8 cellular contexts compared by ENCODE assay signal in the genomic region with DNA sequence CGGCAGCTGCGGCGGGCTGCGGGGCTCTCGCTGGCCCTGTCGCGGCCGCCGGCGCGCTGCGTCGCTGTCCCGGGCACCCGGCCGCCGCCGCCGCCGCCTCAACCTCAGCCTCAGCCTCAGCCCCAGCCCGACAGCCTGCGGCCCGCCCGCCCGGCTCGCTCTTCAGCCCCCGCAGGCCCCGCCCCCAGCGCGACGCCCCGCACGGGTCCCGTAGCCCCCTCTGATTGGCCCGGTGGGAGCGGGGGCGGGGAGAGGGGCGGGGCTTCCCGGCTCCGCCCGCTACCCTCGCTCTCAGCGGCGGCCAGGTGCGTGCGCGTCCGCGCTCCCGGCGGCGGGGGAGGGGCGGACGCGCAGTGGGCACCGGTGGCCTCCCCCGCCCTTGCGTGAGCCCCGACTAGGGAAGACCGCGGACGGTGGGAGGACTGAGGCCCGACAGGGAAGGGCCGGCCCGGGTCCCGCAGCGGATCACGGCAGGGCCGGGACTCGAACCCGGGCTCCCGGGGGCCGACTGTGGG. TPM values are rescaled to one million over a fixed set of nuclear protein-coding genes. Genes with fewer than 3 reads are reported as not detected.
DNase-seq lines count a peak whose midpoint lies in the region; ATAC-seq, FAIRE-seq and TF ChIP-seq lines count a peak whose summit lies in the region.

A gene with protein sequence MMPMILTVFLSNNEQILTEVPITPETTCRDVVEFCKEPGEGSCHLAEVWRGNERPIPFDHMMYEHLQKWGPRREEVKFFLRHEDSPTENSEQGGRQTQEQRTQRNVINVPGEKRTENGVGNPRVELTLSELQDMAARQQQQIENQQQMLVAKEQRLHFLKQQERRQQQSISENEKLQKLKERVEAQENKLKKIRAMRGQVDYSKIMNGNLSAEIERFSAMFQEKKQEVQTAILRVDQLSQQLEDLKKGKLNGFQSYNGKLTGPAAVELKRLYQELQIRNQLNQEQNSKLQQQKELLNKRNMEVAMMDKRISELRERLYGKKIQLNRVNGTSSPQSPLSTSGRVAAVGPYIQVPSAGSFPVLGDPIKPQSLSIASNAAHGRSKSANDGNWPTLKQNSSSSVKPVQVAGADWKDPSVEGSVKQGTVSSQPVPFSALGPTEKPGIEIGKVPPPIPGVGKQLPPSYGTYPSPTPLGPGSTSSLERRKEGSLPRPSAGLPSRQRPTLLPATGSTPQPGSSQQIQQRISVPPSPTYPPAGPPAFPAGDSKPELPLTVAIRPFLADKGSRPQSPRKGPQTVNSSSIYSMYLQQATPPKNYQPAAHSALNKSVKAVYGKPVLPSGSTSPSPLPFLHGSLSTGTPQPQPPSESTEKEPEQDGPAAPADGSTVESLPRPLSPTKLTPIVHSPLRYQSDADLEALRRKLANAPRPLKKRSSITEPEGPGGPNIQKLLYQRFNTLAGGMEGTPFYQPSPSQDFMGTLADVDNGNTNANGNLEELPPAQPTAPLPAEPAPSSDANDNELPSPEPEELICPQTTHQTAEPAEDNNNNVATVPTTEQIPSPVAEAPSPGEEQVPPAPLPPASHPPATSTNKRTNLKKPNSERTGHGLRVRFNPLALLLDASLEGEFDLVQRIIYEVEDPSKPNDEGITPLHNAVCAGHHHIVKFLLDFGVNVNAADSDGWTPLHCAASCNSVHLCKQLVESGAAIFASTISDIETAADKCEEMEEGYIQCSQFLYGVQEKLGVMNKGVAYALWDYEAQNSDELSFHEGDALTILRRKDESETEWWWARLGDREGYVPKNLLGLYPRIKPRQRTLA (minus strand): TSS at position 137 of the 515 bp plus-strand sequence. CDS start 268 bp downstream, outside the sequence.

- H3K4me1 ChIP-seq in BE2C (0 out of 2 replicates have a peak, but pooled peaks cover 4% of the 10 kb centered on the region), lower lobe of right lung (peaks cover 17% of the 10 kb centered on the region)

- H3K9me3 ChIP-seq in BE2C, result no peaks in the 10 kb centered on the region
- H3K9me3 ChIP-seq in lower lobe of right lung, result no peaks in the 10 kb centered on the region

- no peaks in the 10 kb centered on the region for H3K27me3 ChIP-seq in BE2C
- no peaks in the 10 kb centered on the region for H3K27me3 ChIP-seq in lower lobe of right lung (ENCODE audit: low read depth)

- TF ChIP-seq CTCF in BE2C (IDR thresholded peaks at IDR 0.05; ENCODE audit: low read depth, low read length), result no peak
- no peak for TF ChIP-seq CTCF in activated CD8-positive, alpha-beta T cell treated with anti-CD3 and anti-CD28 coated beads for 36 hours (IDR thresholded peaks at IDR 0.05)
- TF ChIP-seq CTCF in lower lobe of right lung (IDR thresholded peaks at IDR 0.05), result no peak

- POLR2A ChIA-PET in activated CD8-positive, alpha-beta T cell treated with anti-CD3 and anti-CD28 coated beads for 36 hours (lab: Charles Lee), result no interaction called here

- CTCF ChIA-PET in activated CD8-positive, alpha-beta T cell treated with anti-CD3 and anti-CD28 coated beads for 36 hours (lab: Charles Lee), result no interaction called here

- H3K27me3 Mint-ChIP-seq in activated CD8-positive, alpha-beta T cell treated with anti-CD3 and anti-CD28 coated beads for 36 hours, result no peaks in the 10 kb centered on the region

- intact Hi-C loops in activated CD8-positive, alpha-beta T cell treated with anti-CD3 and anti-CD28 coated beads for 36 hours (cut with micrococcal nuclease), result no loop called here
- intact Hi-C loops in lower lobe of right lung (cut with DNase I), result no loop called here

- peaks cover 13% of the 10 kb centered on the region for H3K4me1 Mint-ChIP-seq in activated CD8-positive, alpha-beta T cell treated with anti-CD3 and anti-CD28 coated beads for 36 hours (ENCODE audit: low read depth)

- peak within 1 kb of the TSS; percentile 68 for H3K4me3 ChIP-seq in BE2C (ENCODE audit: low read depth, low read length)
- H3K4me3 ChIP-seq in lower lobe of right lung, result peak within 1 kb of the TSS; percentile 77

- peak; percentile 84 for ATAC-seq in HG03442 (IDR thresholded peaks at IDR 0.05; ENCODE audit: unreplicated experiment)
- peak; percentile 98 for ATAC-seq in activated CD8-positive, alpha-beta T cell treated with anti-CD3 and anti-CD28 coated beads for 36 hours
- peak; percentile 97 to 99 for ATAC-seq in lower lobe of right lung

- H3K27ac Mint-ChIP-seq in activated CD8-positive, alpha-beta T cell treated with anti-CD3 and anti-CD28 coated beads for 36 hours, result peak within 1 kb of the TSS; percentile 55

- peak; percentile 98 for DNase-seq in BE2C
- peak; percentile 99 for DNase-seq in GM19239 (ENCODE audit: insufficient read length, low spot score)
- DNase-seq in NCI-H748 treated with DMSO at 0.1 percent for 48 hours (lab: John Stamatoyannopoulos, UW), result peak; percentile 80
- DNase-seq in activated CD8-positive, alpha-beta T cell treated with anti-CD3 and anti-CD28 coated beads for 36 hours, result peak; percentile 93
- DNase-seq in ecto neural progenitor cell (ENCODE audit: low spot score), result peak; percentile 96
- peak; percentile 94 for DNase-seq in lower lobe of right lung
- DNase-seq in stimulated activated CD4-positive, alpha-beta T cell treated with anti-CD3 and anti-CD28 coated beads, Interleukin-4, amount 100 ng/mL, for 48 hours (ENCODE audit: low read depth in 2 of 2), result peak; percentile 94 to 95

- H3K36me3 ChIP-seq in BE2C (peaks cover 20% of the 10 kb centered on the region), lower lobe of right lung (peaks cover 10% of the 10 kb centered on the region)

- H3K27ac ChIP-seq in lower lobe of right lung, result peak within 1 kb of the TSS; percentile 81

- no peaks in the 10 kb centered on the region for H3K9me3 Mint-ChIP-seq in activated CD8-positive, alpha-beta T cell treated with anti-CD3 and anti-CD28 coated beads for 36 hours

- H3K36me3 Mint-ChIP-seq in activated CD8-positive, alpha-beta T cell treated with anti-CD3 and anti-CD28 coated beads for 36 hours (ENCODE audit: low read depth), result peaks cover 2% of the 10 kb centered on the region

- FAIRE-seq in GM19239 (lab: Jason Lieb, UNC), result peak; percentile 74

- peak within 1 kb of the TSS; percentile 79 for H3K4me3 Mint-ChIP-seq in activated CD8-positive, alpha-beta T cell treated with anti-CD3 and anti-CD28 coated beads for 36 hours

RNA-seq across cellular contexts. Expression of the gene that starts here (rescaled TPM):
- 70.6 TPM for polyA plus RNA-seq in BE2C (2012; ENCODE audit: insufficient read depth, insufficient read length, low read depth)
- total RNA-seq in activated CD8-positive, alpha-beta T cell treated with anti-CD3 and anti-CD28 coated beads for 36 hours, result 10 to 100 TPM; 11.9 to 14.5 TPM
- total RNA-seq in lower lobe of right lung, result 60.6 TPM

Comparison
In these comparisons a context has a peak if more than half of its experiments do, and no peak if none do; other contexts are left out.
1. Peak in every context shown above with its lines: DNase-seq, ATAC-seq, H3K4me3 ChIP-seq and H3K27ac ChIP-seq.